Comparison of ENCODE assay signal across 10 cellular contexts in genomic region chr1:201740609-201741231, GRCh38.
DNase-seq lines count a peak whose midpoint lies in the region; ATAC-seq and TF ChIP-seq lines count a peak whose summit lies in the region.
"Had no signal": no experiment of that assay in that cellular context is flagged by ENCODE, and none has a peak within 500 bp of the region (broad histone marks: within the 10 kb centered on the region; RNA-seq: fewer than 3 reads in every experiment).

No MANE protein-coding gene starts in this region.

- no peaks in the 10 kb centered on the region for H3K9me3 Mint-ChIP-seq in activated T-cell treated with anti-CD3 and anti-CD28 coated beads, Interleukin-2, amount 50 U/mL, for 72 hours
- H3K9me3 Mint-ChIP-seq in memory B cell: no peaks in the 10 kb centered on the region

- H3K36me3 ChIP-seq in urinary bladder (ENCODE audit: insufficient read depth): no peaks in the 10 kb centered on the region

- peaks cover 18% of the 10 kb centered on the region for H3K4me1 Mint-ChIP-seq in activated T-cell treated with anti-CD3 and anti-CD28 coated beads, Interleukin-2, amount 50 U/mL, for 72 hours (ENCODE audit: low read depth)
- H3K4me1 Mint-ChIP-seq in memory B cell: peaks cover 25% of the 10 kb centered on the region

- H3K27ac Mint-ChIP-seq in activated T-cell treated with anti-CD3 and anti-CD28 coated beads, Interleukin-2, amount 50 U/mL, for 72 hours: peak overlapping the region; percentile 38
- H3K27ac Mint-ChIP-seq in memory B cell: no peak overlapping the region

- H3K27ac ChIP-seq in urinary bladder (ENCODE audit: low read depth): peak overlapping the region; percentile 63

- peaks cover 40% of the 10 kb centered on the region for H3K27me3 Mint-ChIP-seq in activated T-cell treated with anti-CD3 and anti-CD28 coated beads, Interleukin-2, amount 50 U/mL, for 72 hours (ENCODE audit: low read depth)
- peaks cover 4% of the 10 kb centered on the region for H3K27me3 Mint-ChIP-seq in memory B cell

- H3K4me3 ChIP-seq in choroid plexus epithelial cell (ENCODE audit: low read depth, low read length): peak overlapping the region; percentile 84
- peak overlapping the region; percentile 72 for H3K4me3 ChIP-seq in urinary bladder (ENCODE audit: low read depth, low read length)

- H3K36me3 Mint-ChIP-seq in activated T-cell treated with anti-CD3 and anti-CD28 coated beads, Interleukin-2, amount 50 U/mL, for 72 hours (ENCODE audit: insufficient read depth in 2 of 2): no peaks in the 10 kb centered on the region
- no peaks in the 10 kb centered on the region for H3K36me3 Mint-ChIP-seq in memory B cell

- 45% methylated on average over 14 of the region's 14 CpGs for WGBS in urinary bladder

- ATAC-seq in activated T-cell treated with anti-CD3 and anti-CD28 coated beads, Interleukin-2, amount 50 U/mL, for 72 hours (replicated peaks in 1 of 2): no peak
- ATAC-seq in memory B cell (ENCODE audit: low read depth) (peak; percentile 48), GM21529 (IDR thresholded peaks at IDR 0.05; ENCODE audit: unreplicated experiment) (no peak)

- no peaks in the 10 kb centered on the region for H3K4me1 ChIP-seq in urinary bladder (ENCODE audit: insufficient read depth)

- TF ChIP-seq CTCF in choroid plexus epithelial cell (conservative IDR thresholded peaks at IDR 0.05; ENCODE audit: low read depth, low read length): no peak

- peak overlapping the region; percentile 86 to 87 for H3K4me3 Mint-ChIP-seq in activated T-cell treated with anti-CD3 and anti-CD28 coated beads, Interleukin-2, amount 50 U/mL, for 72 hours
- H3K4me3 Mint-ChIP-seq in memory B cell: peak overlapping the region; percentile 94

- DNase-seq in activated T-cell treated with anti-CD3 and anti-CD28 coated beads, Interleukin-2, amount 50 U/mL, for 72 hours: no peak
- DNase-seq in activated T-cell treated with anti-CD3 and anti-CD28 coated beads, Interleukin-2, amount 50 U/mL, for 1 hour: no peak
- peak; percentile 58 for DNase-seq in choroid plexus epithelial cell (ENCODE audit: low read depth)
- peak in 1 of 2 donors; percentile 17 for DNase-seq in memory B cell (ENCODE audit: low spot score in 2 of 2)
- no peak for DNase-seq in NCI-H774 (lab: John Stamatoyannopoulos, UW)
- no peak for DNase-seq in T-helper 2 cell
- DNase-seq: DND-41, NCI-H187 had no signal
